Comparison of ENCODE assay signal across 8 cellular contexts in genomic region chr4:730946-731904, GRCh38. TPM values are rescaled to one million over a fixed set of nuclear protein-coding genes. Genes with fewer than 3 reads are reported as not detected.
DNase-seq lines count a peak whose midpoint lies in the region; ATAC-seq, FAIRE-seq and TF ChIP-seq lines count a peak whose summit lies in the region.
"Not testable (repeated sequence)": the region's sequence is repeated elsewhere in the genome, so short reads cannot be mapped to it uniquely, and the experiment has no call there.
"Had no signal": no experiment of that assay in that cellular context is flagged by ENCODE, and none has a peak within 500 bp of the region (broad histone marks: within the 10 kb centered on the region; RNA-seq: fewer than 3 reads in every experiment).

No MANE protein-coding gene starts in this region.

- not testable (repeated sequence) for H3K4me3 ChIP-seq in H7 (ENCODE audit: insufficient read depth, low read depth, low read length); H1 (ENCODE audit: extremely low read depth in 1 of 4, insufficient read depth in 2 of 4, low read depth in 3 of 4, low read length in 4 of 4); HepG2 (replicated peaks in 1 of 3; ENCODE audit: insufficient read depth in 1 of 3, low read depth in 2 of 3, low read length in 3 of 3)

- FAIRE-seq in H1 (lab: Jason Lieb, UNC); HepG2 (lab: Jason Lieb, UNC): not testable (repeated sequence)

- not testable (repeated sequence) for H3K27ac Mint-ChIP-seq in activated CD8-positive, alpha-beta T cell treated with anti-CD3 and anti-CD28 coated beads for 36 hours; stimulated activated memory B cell treated with anti-CD40 and anti-IgM and Interleukin-4, amounts not matched to agents 10 μg/mL and 1 μg/mL and 100 μg/mL, for 72 hours

- H3K79me2 ChIP-seq in H1 (ENCODE audit: control insufficient read depth in 1 of 2, insufficient read depth in 2 of 2, low read length in 2 of 2) (peaks cover 3 to 23% of the 10 kb centered on the region in 2 experiments; a peak in 2 of 4 replicates), HepG2 (ENCODE audit: insufficient read depth, low read length) (peaks cover 17% of the 10 kb centered on the region)

- not testable (repeated sequence) for H3K23ac ChIP-seq in H1 (ENCODE audit: insufficient read length)

- H2BK15ac ChIP-seq in H1 (ENCODE audit: low read length): not testable (repeated sequence)

- not testable (repeated sequence) for H2BK12ac ChIP-seq in H1 (ENCODE audit: low read depth, low read length)

- not testable (repeated sequence) for H2BK120ac ChIP-seq in H1 (replicated peaks; ENCODE audit: low read depth, low read length)

- H3K27me3 Mint-ChIP-seq in activated CD8-positive, alpha-beta T cell treated with anti-CD3 and anti-CD28 coated beads for 36 hours; stimulated activated memory B cell treated with anti-CD40 and anti-IgM and Interleukin-4, amounts not matched to agents 10 μg/mL and 1 μg/mL and 100 μg/mL, for 72 hours: not testable (repeated sequence)

- H3K4me1 Mint-ChIP-seq in activated CD8-positive, alpha-beta T cell treated with anti-CD3 and anti-CD28 coated beads for 36 hours (ENCODE audit: low read depth): not testable (repeated sequence)
- H3K4me1 Mint-ChIP-seq in stimulated activated memory B cell treated with anti-CD40 and anti-IgM and Interleukin-4, amounts not matched to agents 10 μg/mL and 1 μg/mL and 100 μg/mL, for 72 hours: peaks cover 18% of the 10 kb centered on the region

- H2BK20ac ChIP-seq in H1 (ENCODE audit: low read length): not testable (repeated sequence)

- H3K56ac ChIP-seq in H1 (replicated peaks; ENCODE audit: insufficient read length, low read depth, low read length): peak overlapping the region; percentile 9

- H3K14ac ChIP-seq in H1 (ENCODE audit: insufficient read length): not testable (repeated sequence)

- peaks cover 21% of the 10 kb centered on the region for H3K36me3 ChIP-seq in H7 (replicated peaks; ENCODE audit: control insufficient read depth, insufficient read depth, low read length)
- H3K36me3 ChIP-seq in H1 (ENCODE audit: control insufficient read depth in 2 of 4, insufficient read depth in 4 of 4, low read length in 3 of 4): peaks cover 21 to 40% (median 30%) of the 10 kb centered on the region in 4 experiments
- peaks cover 12 to 44% of the 10 kb centered on the region in 2 experiments for H3K36me3 ChIP-seq in HepG2 (replicated peaks in 1 of 2; ENCODE audit: control insufficient read depth in 1 of 2, insufficient read depth in 2 of 2, low read length in 2 of 2)

- ATAC-seq in activated CD8-positive, alpha-beta T cell treated with anti-CD3 and anti-CD28 coated beads for 36 hours: peak; percentile 47
- ATAC-seq in Right ventricle myocardium superior (ENCODE audit: poor library complexity): not testable (repeated sequence)
- ATAC-seq in HepG2: peak; percentile 19; the same call in 2 of the 3 replicates
- peak; percentile 57 for ATAC-seq in stimulated activated memory B cell treated with anti-CD40 and anti-IgM and Interleukin-4, amounts not matched to agents 10 μg/mL and 1 μg/mL and 100 μg/mL, for 72 hours

- not testable (repeated sequence) for H3K27me3 ChIP-seq in H7 (ENCODE audit: control insufficient read depth, insufficient read depth, low read length); H1 (replicated peaks in 1 of 4; ENCODE audit: control insufficient read depth in 3 of 4, extremely low read depth in 1 of 4, insufficient read depth in 3 of 4, low read length in 3 of 4); HepG2 (ENCODE audit: control insufficient read depth in 1 of 2, insufficient read depth in 2 of 2, low read length in 2 of 2)

- TF ChIP-seq RAD21 in H1 (IDR thresholded peaks at IDR 0.05 in 1 of 2, conservative IDR thresholded peaks at IDR 0.05 in 1 of 2; ENCODE audit: low read depth in 2 of 2, low read length in 2 of 2); HepG2 (CRISPR knock-in tag; IDR thresholded peaks at IDR 0.05): not testable (repeated sequence)

- H4K91ac ChIP-seq in H1 (replicated peaks; ENCODE audit: insufficient read length, low read length): not testable (repeated sequence)

- H2AFZ ChIP-seq in H1 (ENCODE audit: low read length); HepG2 (ENCODE audit: low read length): not testable (repeated sequence)

- H3K9me3 Mint-ChIP-seq in activated CD8-positive, alpha-beta T cell treated with anti-CD3 and anti-CD28 coated beads for 36 hours; stimulated activated memory B cell treated with anti-CD40 and anti-IgM and Interleukin-4, amounts not matched to agents 10 μg/mL and 1 μg/mL and 100 μg/mL, for 72 hours: not testable (repeated sequence)

- not testable (repeated sequence) for H3K4me1 ChIP-seq in H1 (replicated peaks in 1 of 4; ENCODE audit: control insufficient read depth in 3 of 4, insufficient read depth in 4 of 4, low read length in 3 of 4); HepG2 (ENCODE audit: insufficient read depth, low read length)

- not testable (repeated sequence) for H3K9me3 ChIP-seq in H1 (ENCODE audit: insufficient read depth in 2 of 2, low read depth in 1 of 2, low read length in 1 of 2); HepG2 (ENCODE audit: low read length)

- H2AK5ac ChIP-seq in H1 (ENCODE audit: low read depth, low read length): not testable (repeated sequence)

- peak overlapping the region; percentile 59 for H4K8ac ChIP-seq in H1 (ENCODE audit: extremely low read depth, insufficient read depth, low read length)

- POLR2A ChIA-PET in RWPE1 (lab: Yijun Ruan, JAX; ENCODE audit: low non-redundant PET); activated CD8-positive, alpha-beta T cell treated with anti-CD3 and anti-CD28 coated beads for 36 hours (lab: Charles Lee); HepG2 (lab: Yijun Ruan, JAX): not testable (repeated sequence)
- POLR2A ChIA-PET in H1 (lab: Charles Lee; ENCODE audit: partially characterized antibody): interaction anchor here (1.0 kb wide), 1 partner anchor 141 kb away, joined by 3 read pairs; no protein-coding TSS in a partner anchor

- H3K18ac ChIP-seq in H1 (ENCODE audit: extremely low read depth, low read length): not testable (repeated sequence)

- peak; percentile 81 for DNase-seq in H7
- DNase-seq in RWPE1 (ENCODE audit: low spot score); H1 (ENCODE audit: low read depth in 1 of 2, low spot score in 2 of 2); HepG2 (ENCODE audit: low spot score): not testable (repeated sequence)
- peak; percentile 17 for DNase-seq in activated CD8-positive, alpha-beta T cell treated with anti-CD3 and anti-CD28 coated beads for 36 hours
- DNase-seq in Right ventricle myocardium superior: peak; percentile 36

- H3K4me3 Mint-ChIP-seq in activated CD8-positive, alpha-beta T cell treated with anti-CD3 and anti-CD28 coated beads for 36 hours; stimulated activated memory B cell treated with anti-CD40 and anti-IgM and Interleukin-4, amounts not matched to agents 10 μg/mL and 1 μg/mL and 100 μg/mL, for 72 hours: not testable (repeated sequence)

- H4K5ac ChIP-seq in H1 (ENCODE audit: insufficient read length, low read depth, low read length): not testable (repeated sequence)

- H3K9ac ChIP-seq in H1 (replicated peaks in 1 of 4; ENCODE audit: extremely low read depth in 1 of 4, low read depth in 3 of 4, low read length in 3 of 4); HepG2 (ENCODE audit: insufficient read depth, low read depth, low read length): not testable (repeated sequence)

- peaks cover 15% of the 10 kb centered on the region for H3K36me3 Mint-ChIP-seq in activated CD8-positive, alpha-beta T cell treated with anti-CD3 and anti-CD28 coated beads for 36 hours (ENCODE audit: low read depth)
- peaks cover 39% of the 10 kb centered on the region for H3K36me3 Mint-ChIP-seq in stimulated activated memory B cell treated with anti-CD40 and anti-IgM and Interleukin-4, amounts not matched to agents 10 μg/mL and 1 μg/mL and 100 μg/mL, for 72 hours

- TF ChIP-seq CTCF in RWPE1 (conservative IDR thresholded peaks at IDR 0.05; ENCODE audit: low read depth); activated CD8-positive, alpha-beta T cell treated with anti-CD3 and anti-CD28 coated beads for 36 hours (IDR thresholded peaks at IDR 0.05); H1 (IDR thresholded peaks at IDR 0.05; ENCODE audit: control extremely low read depth in 1 of 3, insufficient read depth in 1 of 3, low read depth in 1 of 3, low read length in 3 of 3); HepG2 (CRISPR knock-in tag; IDR thresholded peaks at IDR 0.05): not testable (repeated sequence)

- not testable (repeated sequence) for H3K4me2 ChIP-seq in H1 (ENCODE audit: insufficient read depth in 1 of 2, low read depth in 2 of 2, low read length in 2 of 2); HepG2 (ENCODE audit: low read depth, low read length)

- H2BK5ac ChIP-seq in H1 (ENCODE audit: low read depth, low read length): not testable (repeated sequence)

- TF ChIP-seq EP300 in H1 (IDR thresholded peaks at IDR 0.05; ENCODE audit: borderline replicate concordance in 1 of 2, low read depth in 2 of 2, low read length in 2 of 2); HepG2 (IDR thresholded peaks at IDR 0.05; ENCODE audit: low read depth in 2 of 2, low read length in 2 of 2); HepG2 (CRISPR knock-in tag; IDR thresholded peaks at IDR 0.05; ENCODE audit: borderline replicate concordance): not testable (repeated sequence)

- not testable (repeated sequence) for TF ChIP-seq POLR2A in H1 (IDR thresholded peaks at IDR 0.05; ENCODE audit: control extremely low read depth in 1 of 2, low read depth in 2 of 2, low read length in 2 of 2); HepG2 (IDR thresholded peaks at IDR 0.05; ENCODE audit: insufficient read depth in 1 of 2, low read depth in 2 of 2, low read length in 2 of 2)

- not testable (repeated sequence) for H3K4ac ChIP-seq in H1 (replicated peaks; ENCODE audit: insufficient read length, low read depth, low read length)

- intact Hi-C loops in activated CD8-positive, alpha-beta T cell treated with anti-CD3 and anti-CD28 coated beads for 36 hours (cut with micrococcal nuclease); Right ventricle myocardium superior (cut with DNase I); HepG2 (cut with micrococcal nuclease; ENCODE audit: unreplicated experiment): not testable (repeated sequence)

- peaks cover 21 to 23% of the 10 kb centered on the region in 2 experiments for H4K20me1 ChIP-seq in H1 (replicated peaks in 1 of 2; ENCODE audit: control insufficient read depth in 1 of 2, insufficient read depth in 2 of 2, low read length in 2 of 2)
- H4K20me1 ChIP-seq in HepG2 (ENCODE audit: insufficient read depth, low read length): not testable (repeated sequence)

- peak overlapping the region; percentile 53 for H3K27ac ChIP-seq in RWPE1
- not testable (repeated sequence) for H3K27ac ChIP-seq in H1 (ENCODE audit: low read depth, low read length); HepG2 (ENCODE audit: extremely low read length, insufficient read depth, low read length)

- H3K79me1 ChIP-seq in H1 (ENCODE audit: low read depth, low read length): not testable (repeated sequence)

- in situ Hi-C loops in HepG2 (cut with HindIII; ENCODE audit: extremely low pct_ligation_motif_present, low pct_unique_long_range_greater_than_20kb): not testable (repeated sequence)

- not testable (repeated sequence) for BruUV-seq in HepG2 (replicated peaks; lab: Mats Ljungman, UMichigan)

- CTCF ChIA-PET in RWPE1 (lab: Yijun Ruan, JAX); activated CD8-positive, alpha-beta T cell treated with anti-CD3 and anti-CD28 coated beads for 36 hours (lab: Charles Lee); H1 (lab: Charles Lee; ENCODE audit: partially characterized antibody); HepG2 (lab: Yijun Ruan, JAX; ENCODE audit: low intra/inter-chr PET ratio, low total read pairs): not testable (repeated sequence)

- WGBS in H1 (ENCODE audit: extremely low coverage in 1 of 2, insufficient coverage in 1 of 2, insufficient read length in 1 of 2, insufficient replicate concordance in 2 of 2, low coverage in 1 of 2, low lambda C conversion rate in 2 of 2, missing lambda C conversion rate in 1 of 2), 2 experiments: 93% methylated on average over 25 of the region's 68 CpGs; no CpG with 5 or more reads in 1 of the 2 experiments
- WGBS in HepG2 (ENCODE audit: low lambda C conversion rate): 97% methylated on average over 16 of the region's 68 CpGs

- H3K23me2 ChIP-seq in H1 (ENCODE audit: low read depth, low read length): not testable (repeated sequence)

RNA-seq across cellular contexts. Expression of gene PCGF3, which starts 25.6 kb away (rescaled TPM):
- 53.6 and 57.9 TPM in 2 replicates for total RNA-seq in H7 (2014; rRNA removed; shearing (Covaris generic))
- total RNA-seq in activated CD8-positive, alpha-beta T cell treated with anti-CD3 and anti-CD28 coated beads for 36 hours: 10 to 100 TPM; 23.9 to 25.6 TPM
- 49.7 and 52.9 TPM in 2 replicates for total RNA-seq in H1 (2021; fragmentation: NEBNext Ultra II Directional; extraction: Animal tissue kit (Norgen Biotek cat#: 25700))
- polyA plus RNA-seq in H1 (2011; rRNA removed) (52.7 and 67.4 TPM in 2 replicates), HepG2 (2011; rRNA removed) (66.2 and 80.8 TPM in 2 replicates)
- polyA plus RNA-seq in H1 (2011; cell fraction: cytosol; rRNA removed): 59.3 TPM
- 236 TPM for polyA plus RNA-seq in H1 (2011; cell fraction: nucleus; rRNA removed)
- 39.7 to 58.4 TPM (median 51.5 TPM) in 4 replicates for polyA plus RNA-seq in H1 (2012, experiment 1 of 2)
- 19.5 TPM for polyA plus RNA-seq in H1 (2012, experiment 2 of 2)
- polyA plus RNA-seq in H1 (2013, experiment 1 of 2): 37.7 TPM
- polyA plus RNA-seq in H1 (2013, experiment 2 of 2): 33.4 TPM
- polyA minus RNA-seq in H1 (2011; rRNA and poly(A)+ RNA removed): 41.1 and 51.6 TPM in 2 replicates
- polyA minus RNA-seq in H1 (2011; cell fraction: cytosol; rRNA and poly(A)+ RNA removed): 50.2 TPM
- polyA minus RNA-seq in H1 (2011; cell fraction: nucleus; rRNA and poly(A)+ RNA removed): 73.3 TPM
- total RNA-seq in Right ventricle myocardium superior (20.8 TPM), HepG2 (2016; rRNA removed; fragmentation: Illumina TruSeq; extraction: Trizol) (24.2 and 28.6 TPM in 2 replicates)
- 16.2 and 16.7 TPM in 2 replicates for total RNA-seq in HepG2 (2016; cell fraction: cytosol; rRNA removed; fragmentation: Illumina TruSeq; extraction: Trizol; ENCODE audit: low read depth)
- total RNA-seq in HepG2 (2016; cell fraction: insoluble cytoplasmic fraction; rRNA removed; fragmentation: Illumina TruSeq; extraction: Trizol): 22.5 and 27.7 TPM in 2 replicates
- 36.9 and 38.9 TPM in 2 replicates for total RNA-seq in HepG2 (2016; cell fraction: membrane; rRNA removed; fragmentation: Illumina TruSeq; extraction: Trizol)
- 40.6 and 42.6 TPM in 2 replicates for total RNA-seq in HepG2 (2016; cell fraction: nucleus; rRNA removed; fragmentation: Illumina TruSeq; extraction: Trizol)
- 32.3 and 37.9 TPM in 2 replicates for polyA plus RNA-seq in HepG2 (2011; cell fraction: cytosol; rRNA removed)
- polyA plus RNA-seq in HepG2 (2011; cell fraction: nucleus; rRNA removed): 406 and 428 TPM in 2 replicates
- 37.8 and 47.7 TPM in 2 replicates for polyA plus RNA-seq in HepG2 (2012)
- polyA plus RNA-seq in HepG2 (2016; cell fraction: cytosol; fragmentation: Illumina TruSeq; extraction: Trizol; ENCODE audit: low read depth): 13.4 and 15.5 TPM in 2 replicates
- polyA plus RNA-seq in HepG2 (2016; cell fraction: insoluble cytoplasmic fraction; fragmentation: Illumina TruSeq; extraction: Trizol; ENCODE audit: low read depth): 20.0 and 26.4 TPM in 2 replicates
- polyA plus RNA-seq in HepG2 (2016; cell fraction: membrane; fragmentation: Illumina TruSeq; extraction: Trizol; ENCODE audit: low read depth): 26.7 and 30.4 TPM in 2 replicates
- 92.0 and 96.8 TPM in 2 replicates for polyA plus RNA-seq in HepG2 (2016; cell fraction: nucleus; fragmentation: Illumina TruSeq; extraction: Trizol; ENCODE audit: insufficient read depth, low read depth)
- 38.9 and 82.6 TPM in 2 replicates for polyA minus RNA-seq in HepG2 (2011; rRNA and poly(A)+ RNA removed; ENCODE audit: low replicate concordance)
- 18.1 and 23.5 TPM in 2 replicates for polyA minus RNA-seq in HepG2 (2011; cell fraction: cytosol; rRNA and poly(A)+ RNA removed)
- 119 and 121 TPM in 2 replicates for polyA minus RNA-seq in HepG2 (2011; cell fraction: nucleus; rRNA and poly(A)+ RNA removed)

RNA-seq across cellular contexts. Expression of gene SLC49A3, which starts 42.3 kb away (rescaled TPM):
- total RNA-seq in H7 (2014; rRNA removed; shearing (Covaris generic)): 2.0 and 4.1 TPM in 2 replicates
- total RNA-seq in activated CD8-positive, alpha-beta T cell treated with anti-CD3 and anti-CD28 coated beads for 36 hours: under 1 TPM in 1 of 2 experiments, not detected in 1; 0.23 TPM
- 5.7 and 8.8 TPM in 2 replicates for total RNA-seq in H1 (2021; fragmentation: NEBNext Ultra II Directional; extraction: Animal tissue kit (Norgen Biotek cat#: 25700))
- 5.0 and 6.7 TPM in 2 replicates for polyA plus RNA-seq in H1 (2011; rRNA removed)
- 5.4 TPM for polyA plus RNA-seq in H1 (2011; cell fraction: cytosol; rRNA removed)
- 16.0 TPM for polyA plus RNA-seq in H1 (2011; cell fraction: nucleus; rRNA removed)
- 2.3 to 6.0 TPM (median 5.7 TPM) in 4 replicates for polyA plus RNA-seq in H1 (2012, experiment 1 of 2)
- 3.0 TPM for polyA plus RNA-seq in H1 (2012, experiment 2 of 2)
- polyA plus RNA-seq in H1 (2013, experiment 1 of 2): 2.3 TPM
- 1.9 TPM for polyA plus RNA-seq in H1 (2013, experiment 2 of 2)
- polyA minus RNA-seq in H1 (2011; rRNA and poly(A)+ RNA removed): 0.98 and 2.7 TPM in 2 replicates
- 2.9 TPM for polyA minus RNA-seq in H1 (2011; cell fraction: cytosol; rRNA and poly(A)+ RNA removed)
- polyA minus RNA-seq in H1 (2011; cell fraction: nucleus; rRNA and poly(A)+ RNA removed): 9.7 TPM
- 14.6 TPM for total RNA-seq in Right ventricle myocardium superior
- 0.07 TPM in 1 of 2 replicates, not detected in the other for total RNA-seq in HepG2 (2016; rRNA removed; fragmentation: Illumina TruSeq; extraction: Trizol)
- total RNA-seq in HepG2 (2016; cell fraction: cytosol; rRNA removed; fragmentation: Illumina TruSeq; extraction: Trizol; ENCODE audit: low read depth): not detected in 2 replicates
- total RNA-seq in HepG2 (2016; cell fraction: insoluble cytoplasmic fraction; rRNA removed; fragmentation: Illumina TruSeq; extraction: Trizol): 0.09 TPM in 1 of 2 replicates, not detected in the other
- not detected in 2 replicates for total RNA-seq in HepG2 (2016; cell fraction: membrane; rRNA removed; fragmentation: Illumina TruSeq; extraction: Trizol)
- total RNA-seq in HepG2 (2016; cell fraction: nucleus; rRNA removed; fragmentation: Illumina TruSeq; extraction: Trizol): 0.62 TPM in 1 of 2 replicates, not detected in the other
- 0.17 and 0.22 TPM in 2 replicates for polyA plus RNA-seq in HepG2 (2011; rRNA removed)
- polyA plus RNA-seq in HepG2 (2011; cell fraction: cytosol; rRNA removed): 0.10 and 0.16 TPM in 2 replicates
- 1.9 and 2.5 TPM in 2 replicates for polyA plus RNA-seq in HepG2 (2011; cell fraction: nucleus; rRNA removed)
- polyA plus RNA-seq in HepG2 (2012): 0.21 and 0.29 TPM in 2 replicates
- polyA plus RNA-seq in HepG2 (2016; cell fraction: cytosol; fragmentation: Illumina TruSeq; extraction: Trizol; ENCODE audit: low read depth): 0.07 TPM in 1 of 2 replicates, not detected in the other
- polyA plus RNA-seq in HepG2 (2016; cell fraction: insoluble cytoplasmic fraction; fragmentation: Illumina TruSeq; extraction: Trizol; ENCODE audit: low read depth): not detected in 2 replicates
- polyA plus RNA-seq in HepG2 (2016; cell fraction: membrane; fragmentation: Illumina TruSeq; extraction: Trizol; ENCODE audit: low read depth): not detected in 2 replicates
- polyA plus RNA-seq in HepG2 (2016; cell fraction: nucleus; fragmentation: Illumina TruSeq; extraction: Trizol; ENCODE audit: insufficient read depth, low read depth): 0.53 TPM in 1 of 2 replicates, not detected in the other
- 0.12 TPM in 1 of 2 replicates, not detected in the other for polyA minus RNA-seq in HepG2 (2011; rRNA and poly(A)+ RNA removed; ENCODE audit: low replicate concordance)
- polyA minus RNA-seq in HepG2 (2011; cell fraction: cytosol; rRNA and poly(A)+ RNA removed): not detected in 2 replicates
- polyA minus RNA-seq in HepG2 (2011; cell fraction: nucleus; rRNA and poly(A)+ RNA removed): 0.25 and 0.26 TPM in 2 replicates
- total RNA-seq: HT1080 had no signal

RNA-seq across cellular contexts. Expression of gene MYL5, which starts 56.9 kb away (rescaled TPM):
- total RNA-seq in H7 (2014; rRNA removed; shearing (Covaris generic)): 12.6 and 18.2 TPM in 2 replicates
- 10 to 100 TPM; 14.7 to 17.8 TPM for total RNA-seq in activated CD8-positive, alpha-beta T cell treated with anti-CD3 and anti-CD28 coated beads for 36 hours
- 5.5 and 5.7 TPM in 2 replicates for total RNA-seq in H1 (2021; fragmentation: NEBNext Ultra II Directional; extraction: Animal tissue kit (Norgen Biotek cat#: 25700))
- polyA plus RNA-seq in H1 (2011; rRNA removed) (6.3 and 6.8 TPM in 2 replicates), HepG2 (2011; rRNA removed) (6.5 and 11.5 TPM in 2 replicates)
- polyA plus RNA-seq in H1 (2011; cell fraction: cytosol; rRNA removed): 7.7 TPM
- 40.3 TPM for polyA plus RNA-seq in H1 (2011; cell fraction: nucleus; rRNA removed)
- polyA plus RNA-seq in H1 (2012, experiment 1 of 2): 11.6 to 13.5 TPM (median 12.6 TPM) in 4 replicates
- polyA plus RNA-seq in H1 (2012, experiment 2 of 2): 3.7 TPM
- polyA plus RNA-seq in H1 (2013, experiment 1 of 2): 4.6 TPM
- 3.5 TPM for polyA plus RNA-seq in H1 (2013, experiment 2 of 2)
- 2.5 and 6.8 TPM in 2 replicates for polyA minus RNA-seq in H1 (2011; rRNA and poly(A)+ RNA removed)
- polyA minus RNA-seq in H1 (2011; cell fraction: cytosol; rRNA and poly(A)+ RNA removed): 6.9 TPM
- polyA minus RNA-seq in H1 (2011; cell fraction: nucleus; rRNA and poly(A)+ RNA removed): 19.0 TPM
- total RNA-seq in Right ventricle myocardium superior (3.7 TPM), HepG2 (2016; rRNA removed; fragmentation: Illumina TruSeq; extraction: Trizol) (11.0 and 16.0 TPM in 2 replicates)
- 6.7 and 8.0 TPM in 2 replicates for total RNA-seq in HepG2 (2016; cell fraction: cytosol; rRNA removed; fragmentation: Illumina TruSeq; extraction: Trizol; ENCODE audit: low read depth)
- total RNA-seq in HepG2 (2016; cell fraction: insoluble cytoplasmic fraction; rRNA removed; fragmentation: Illumina TruSeq; extraction: Trizol): 10.1 and 16.2 TPM in 2 replicates
- total RNA-seq in HepG2 (2016; cell fraction: membrane; rRNA removed; fragmentation: Illumina TruSeq; extraction: Trizol): 7.6 and 8.2 TPM in 2 replicates
- 15.9 and 16.6 TPM in 2 replicates for total RNA-seq in HepG2 (2016; cell fraction: nucleus; rRNA removed; fragmentation: Illumina TruSeq; extraction: Trizol)
- 4.1 and 4.4 TPM in 2 replicates for polyA plus RNA-seq in HepG2 (2011; cell fraction: cytosol; rRNA removed)
- 40.0 and 46.9 TPM in 2 replicates for polyA plus RNA-seq in HepG2 (2011; cell fraction: nucleus; rRNA removed)
- polyA plus RNA-seq in HepG2 (2012): 7.4 and 8.9 TPM in 2 replicates
- 4.4 and 5.5 TPM in 2 replicates for polyA plus RNA-seq in HepG2 (2016; cell fraction: cytosol; fragmentation: Illumina TruSeq; extraction: Trizol; ENCODE audit: low read depth)
- polyA plus RNA-seq in HepG2 (2016; cell fraction: insoluble cytoplasmic fraction; fragmentation: Illumina TruSeq; extraction: Trizol; ENCODE audit: low read depth): 8.5 and 12.2 TPM in 2 replicates
- 4.9 and 6.3 TPM in 2 replicates for polyA plus RNA-seq in HepG2 (2016; cell fraction: membrane; fragmentation: Illumina TruSeq; extraction: Trizol; ENCODE audit: low read depth)
- 33.7 and 41.8 TPM in 2 replicates for polyA plus RNA-seq in HepG2 (2016; cell fraction: nucleus; fragmentation: Illumina TruSeq; extraction: Trizol; ENCODE audit: insufficient read depth, low read depth)
- polyA minus RNA-seq in HepG2 (2011; rRNA and poly(A)+ RNA removed; ENCODE audit: low replicate concordance): 3.4 and 4.4 TPM in 2 replicates
- 1.4 TPM in 1 of 2 replicates, not detected in the other for polyA minus RNA-seq in HepG2 (2011; cell fraction: cytosol; rRNA and poly(A)+ RNA removed)
- polyA minus RNA-seq in HepG2 (2011; cell fraction: nucleus; rRNA and poly(A)+ RNA removed): 11.8 and 15.5 TPM in 2 replicates

RNA-seq across cellular contexts. Expression of gene ATP5ME, which starts 57.1 kb away (rescaled TPM):
- total RNA-seq in H7 (2014; rRNA removed; shearing (Covaris generic)): 410 and 452 TPM in 2 replicates
- total RNA-seq in activated CD8-positive, alpha-beta T cell treated with anti-CD3 and anti-CD28 coated beads for 36 hours: 100 to 1,000 TPM; 221 to 234 TPM
- total RNA-seq in H1 (2021; fragmentation: NEBNext Ultra II Directional; extraction: Animal tissue kit (Norgen Biotek cat#: 25700)): 375 and 413 TPM in 2 replicates
- polyA plus RNA-seq in H1 (2011; rRNA removed): 450 and 538 TPM in 2 replicates
- polyA plus RNA-seq in H1 (2011; cell fraction: cytosol; rRNA removed): 736 TPM
- polyA plus RNA-seq in H1 (2011; cell fraction: nucleus; rRNA removed): 398 TPM
- polyA plus RNA-seq in H1 (2012, experiment 1 of 2): 972 to 1,582 TPM (median 1,208 TPM) in 4 replicates
- polyA plus RNA-seq in H1 (2012, experiment 2 of 2): 606 TPM
- 1,182 TPM for polyA plus RNA-seq in H1 (2013, experiment 1 of 2)
- polyA plus RNA-seq in H1 (2013, experiment 2 of 2): 1,303 TPM
- polyA minus RNA-seq in H1 (2011; rRNA and poly(A)+ RNA removed): 143 and 154 TPM in 2 replicates
- 98.1 TPM for polyA minus RNA-seq in H1 (2011; cell fraction: cytosol; rRNA and poly(A)+ RNA removed)
- 109 TPM for polyA minus RNA-seq in H1 (2011; cell fraction: nucleus; rRNA and poly(A)+ RNA removed)
- total RNA-seq in Right ventricle myocardium superior: 1,145 TPM
- 753 and 1,048 TPM in 2 replicates for total RNA-seq in HepG2 (2016; rRNA removed; fragmentation: Illumina TruSeq; extraction: Trizol)
- total RNA-seq in HepG2 (2016; cell fraction: cytosol; rRNA removed; fragmentation: Illumina TruSeq; extraction: Trizol; ENCODE audit: low read depth): 458 and 593 TPM in 2 replicates
- total RNA-seq in HepG2 (2016; cell fraction: insoluble cytoplasmic fraction; rRNA removed; fragmentation: Illumina TruSeq; extraction: Trizol): 792 and 1,109 TPM in 2 replicates
- total RNA-seq in HepG2 (2016; cell fraction: membrane; rRNA removed; fragmentation: Illumina TruSeq; extraction: Trizol): 613 and 660 TPM in 2 replicates
- total RNA-seq in HepG2 (2016; cell fraction: nucleus; rRNA removed; fragmentation: Illumina TruSeq; extraction: Trizol): 219 and 249 TPM in 2 replicates
- polyA plus RNA-seq in HepG2 (2011; rRNA removed): 301 and 305 TPM in 2 replicates
- polyA plus RNA-seq in HepG2 (2011; cell fraction: cytosol; rRNA removed): 507 and 666 TPM in 2 replicates
- polyA plus RNA-seq in HepG2 (2011; cell fraction: nucleus; rRNA removed): 133 and 152 TPM in 2 replicates
- 451 and 767 TPM in 2 replicates for polyA plus RNA-seq in HepG2 (2012)
- 482 and 603 TPM in 2 replicates for polyA plus RNA-seq in HepG2 (2016; cell fraction: cytosol; fragmentation: Illumina TruSeq; extraction: Trizol; ENCODE audit: low read depth)
- polyA plus RNA-seq in HepG2 (2016; cell fraction: insoluble cytoplasmic fraction; fragmentation: Illumina TruSeq; extraction: Trizol; ENCODE audit: low read depth): 926 and 995 TPM in 2 replicates
- polyA plus RNA-seq in HepG2 (2016; cell fraction: membrane; fragmentation: Illumina TruSeq; extraction: Trizol; ENCODE audit: low read depth): 496 and 594 TPM in 2 replicates
- polyA plus RNA-seq in HepG2 (2016; cell fraction: nucleus; fragmentation: Illumina TruSeq; extraction: Trizol; ENCODE audit: insufficient read depth, low read depth): 426 and 431 TPM in 2 replicates
- polyA minus RNA-seq in HepG2 (2011; rRNA and poly(A)+ RNA removed; ENCODE audit: low replicate concordance): 68.8 and 71.4 TPM in 2 replicates
- 62.0 and 63.6 TPM in 2 replicates for polyA minus RNA-seq in HepG2 (2011; cell fraction: cytosol; rRNA and poly(A)+ RNA removed)
- polyA minus RNA-seq in HepG2 (2011; cell fraction: nucleus; rRNA and poly(A)+ RNA removed): 23.6 and 38.7 TPM in 2 replicates
